Comparison of ENCODE assay signal across 19 cellular contexts in genomic region chr2:68135448-68136320, GRCh38.
"Had no signal": no experiment of that assay in that cellular context is flagged by ENCODE, and none has a peak within 500 bp of the region (broad histone marks: within the 10 kb centered on the region; RNA-seq: fewer than 3 reads in every experiment).

No MANE protein-coding gene starts in this region.

- H3K4me3 Mint-ChIP-seq: activated naive CD8-positive, alpha-beta T cell; activated T-cell treated with anti-CD3 and anti-CD28 coated beads, Interleukin-2, amount 50 U/mL, for 4 hours; natural killer cell; stimulated activated naive CD8-positive, alpha-beta T cell treated with anti-CD3 and anti-CD28 coated beads, Interleukin-15, Interleukin-2, amounts not matched to agents 100 ng/mL and 50 ng/mL, for 24 hours; T-helper 2 cell treated with Interferon-gamma antibody and Interleukin-4, amounts not matched to agents 5 μg/mL and 100 μg/mL, for 36 hours; type B pancreatic cell had no signal

- H3K4me1 Mint-ChIP-seq: natural killer cell had no signal

- H3K27ac Mint-ChIP-seq: activated naive CD8-positive, alpha-beta T cell; natural killer cell; stimulated activated naive CD8-positive, alpha-beta T cell treated with anti-CD3 and anti-CD28 coated beads, Interleukin-15, Interleukin-2, amounts not matched to agents 100 ng/mL and 50 ng/mL, for 24 hours; T-helper 2 cell treated with Interferon-gamma antibody and Interleukin-4, amounts not matched to agents 5 μg/mL and 100 μg/mL, for 36 hours; type B pancreatic cell had no signal

- DNase-seq: activated CD4-positive, alpha-beta T cell treated with anti-CD3 and anti-CD28 coated beads, Interleukin-2, amount 50 U/mL, for 48 hours; activated effector memory CD4-positive, alpha-beta T cell treated with Interleukin-2 at 50 U/mL for 16 hours; activated T-cell treated with anti-CD3 and anti-CD28 coated beads, Interleukin-2, amount 50 U/mL, for 4 hours; amygdala; body of pancreas; cortex of kidney; effector CD4-positive, alpha-beta T cell; esophagus squamous epithelium; hypothalamus; kidney; left ventricle myocardium inferior; natural killer cell; nucleus accumbens; stimulated activated CD4-positive, alpha-beta T cell treated with anti-CD3 and anti-CD28 coated beads, Interleukin-15, amount 100 ng/mL, for 24 hours; stimulated activated CD4-positive, alpha-beta T cell treated with anti-CD3 and anti-CD28 coated beads, Interleukin-4, amount 100 ng/mL, for 24 hours had no signal

- ATAC-seq: activated T-cell treated with anti-CD3 and anti-CD28 coated beads, Interleukin-2, amount 50 U/mL, for 4 hours; body of pancreas had no signal

- H3K9me3 Mint-ChIP-seq: activated T-cell treated with anti-CD3 and anti-CD28 coated beads, Interleukin-2, amount 50 U/mL, for 4 hours; natural killer cell; stimulated activated naive CD8-positive, alpha-beta T cell treated with anti-CD3 and anti-CD28 coated beads, Interleukin-15, Interleukin-2, amounts not matched to agents 100 ng/mL and 50 ng/mL, for 24 hours; T-helper 2 cell treated with Interferon-gamma antibody and Interleukin-4, amounts not matched to agents 5 μg/mL and 100 μg/mL, for 36 hours; type B pancreatic cell had no signal

- H3K27me3 Mint-ChIP-seq: activated naive CD8-positive, alpha-beta T cell; stimulated activated naive CD8-positive, alpha-beta T cell treated with anti-CD3 and anti-CD28 coated beads, Interleukin-15, Interleukin-2, amounts not matched to agents 100 ng/mL and 50 ng/mL, for 24 hours; type B pancreatic cell had no signal
